In the genomic region with DNA sequence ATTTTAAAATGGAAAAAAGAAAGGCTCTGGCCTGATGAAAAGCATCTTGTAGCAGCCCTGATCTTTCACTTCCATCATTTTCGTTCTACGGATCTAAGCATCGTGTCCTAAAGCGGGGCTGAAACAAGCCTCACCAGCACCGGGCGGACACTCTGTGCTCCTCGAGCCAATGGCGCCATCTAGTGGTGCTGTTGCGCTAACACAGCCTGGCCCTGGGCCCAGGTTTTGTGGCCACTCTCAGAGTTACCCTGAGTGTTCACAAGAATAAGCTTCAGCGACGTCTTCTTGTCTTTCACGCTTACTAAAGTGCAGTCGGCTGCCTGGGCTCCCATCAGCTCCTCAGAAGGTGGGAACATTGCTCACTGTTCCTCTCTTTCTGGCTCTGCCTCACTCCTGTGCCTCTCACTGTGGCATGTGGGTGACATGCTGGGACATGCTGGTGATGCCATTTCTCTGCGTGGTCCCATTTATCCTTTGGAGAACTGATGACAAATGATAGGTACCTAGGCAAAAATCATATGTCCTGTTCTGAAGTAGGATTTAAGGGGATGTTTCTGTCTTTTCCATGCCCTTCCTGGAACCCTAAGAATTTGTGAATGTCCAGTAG, we compare ENCODE assay signal across 8 cellular contexts. TPM values are rescaled to one million over a fixed set of nuclear protein-coding genes. Genes with fewer than 3 reads are reported as not detected.
DNase-seq lines count a peak whose midpoint lies in the region; ATAC-seq and TF ChIP-seq lines count a peak whose summit lies in the region.

No MANE protein-coding gene starts in this region.

- TF ChIP-seq CTCF in AG09319 (IDR thresholded peaks at IDR 0.05; ENCODE audit: low read depth, low read length), result peak; percentile 98
- peak; percentile 64 for TF ChIP-seq CTCF in activated B cell treated with CpG ODN at 0.5 μM for 24 hours (IDR thresholded peaks at IDR 0.05)

- no peak overlapping the region for H3K27ac Mint-ChIP-seq in activated B cell treated with CpG ODN at 0.5 μM for 24 hours

- H3K36me3 Mint-ChIP-seq in activated B cell treated with CpG ODN at 0.5 μM for 24 hours (ENCODE audit: low read depth), result no peaks in the 10 kb centered on the region

- POLR2A ChIA-PET in activated B cell treated with CpG ODN at 0.5 μM for 24 hours (lab: Charles Lee), result no interaction called here

- peak; percentile 88 for ATAC-seq in GM18858 (IDR thresholded peaks at IDR 0.05; ENCODE audit: unreplicated experiment)
- ATAC-seq in HG03039 (IDR thresholded peaks at IDR 0.05; ENCODE audit: unreplicated experiment), result peak; percentile 95
- peak; percentile 95 for ATAC-seq in activated B cell treated with CpG ODN at 0.5 μM for 24 hours (ENCODE audit: low read depth)
- peak; percentile 98 for ATAC-seq in left lobe of liver

- no peaks in the 10 kb centered on the region for H3K4me1 Mint-ChIP-seq in activated B cell treated with CpG ODN at 0.5 μM for 24 hours

- H3K27me3 Mint-ChIP-seq in activated B cell treated with CpG ODN at 0.5 μM for 24 hours, result peaks cover 29% of the 10 kb centered on the region

- CTCF ChIA-PET in activated B cell treated with CpG ODN at 0.5 μM for 24 hours (lab: Charles Lee), result interaction anchor here (0.7 to 3.7 kb wide), 7 partner anchors 10 to 396 kb away, joined by 3 to 22 read pairs (median 3); no protein-coding TSS in a partner anchor

- no peak overlapping the region for H3K27ac ChIP-seq in caudate nucleus (ENCODE audit: low read depth, low read length)

- no peaks in the 10 kb centered on the region for H3K9me3 Mint-ChIP-seq in activated B cell treated with CpG ODN at 0.5 μM for 24 hours

- intact Hi-C loops in activated B cell treated with CpG ODN at 0.5 μM for 24 hours (cut with micrococcal nuclease), result loop anchor here (1.0 to 10.0 kb wide), 3 partner anchors 115 to 624 kb away; no protein-coding TSS in a partner anchor

- H3K4me3 Mint-ChIP-seq in activated B cell treated with CpG ODN at 0.5 μM for 24 hours, result no peak overlapping the region

- DNase-seq in AG09319 (ENCODE audit: extremely low read depth, low read depth), result peak; percentile 49
- peak; percentile 18 for DNase-seq in NCI-H2107 (lab: John Stamatoyannopoulos, UW)
- peak; percentile 52 for DNase-seq in activated B cell treated with CpG ODN at 0.5 μM for 24 hours
- DNase-seq in caudate nucleus (lab: John Stamatoyannopoulos, UW), result peak in 57 of 61 donors; percentile 1 to 86 (median 45)
- peak; percentile 85 for DNase-seq in left lobe of liver (ENCODE audit: low spot score)
- DNase-seq in stimulated activated CD4-positive, alpha-beta T cell treated with anti-CD3 and anti-CD28 coated beads, Interleukin-4, amount 100 ng/mL, for 4 hours, result peak; percentile 49 to 70

RNA-seq across cellular contexts. Expression of gene DMRT3, which starts 32.7 kb away (rescaled TPM):
- not detected in 2 replicates for total RNA-seq in activated B cell treated with CpG ODN at 0.5 μM for 24 hours
- total RNA-seq in left lobe of liver, result not detected

RNA-seq across cellular contexts. Expression of gene DMRT2, which starts 41.0 kb away (rescaled TPM):
- total RNA-seq in activated B cell treated with CpG ODN at 0.5 μM for 24 hours (not detected in 2 replicates), left lobe of liver (not detected)

Comparison
In these comparisons a context has a peak if more than half of its experiments do, and no peak if none do; other contexts are left out.
1. DNase-seq: peak in every context shown above with its lines; median percentile 85 in left lobe of liver; 60 in stimulated activated CD4-positive, alpha-beta T cell treated with anti-CD3 and anti-CD28 coated beads, Interleukin-4, amount 100 ng/mL, for 4 hours; 52 in activated B cell treated with CpG ODN at 0.5 μM for 24 hours; 49 in AG09319; 45 in caudate nucleus; 18 in NCI-H2107.